ENCODE assay signal across 16 cellular contexts in the genomic region with DNA sequence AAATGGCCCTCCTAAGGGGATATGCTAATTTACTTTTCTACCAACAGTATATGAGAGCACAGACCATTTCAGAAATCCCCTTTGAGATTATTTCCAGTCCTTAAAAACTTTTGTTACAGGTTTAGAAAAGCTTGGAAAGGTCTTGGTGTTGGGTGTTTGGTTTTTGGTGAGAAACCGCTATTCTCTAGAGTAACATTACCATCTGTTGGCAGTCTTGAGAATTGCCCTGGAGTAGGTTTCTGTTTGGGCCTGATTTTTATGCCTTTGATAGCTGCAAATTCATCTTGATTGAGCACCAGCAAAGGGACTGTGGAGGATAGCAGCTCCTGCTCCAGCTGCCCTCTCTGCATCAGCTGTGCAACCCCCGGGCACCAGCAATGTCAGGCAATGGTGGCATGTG. TPM values are rescaled to one million over a fixed set of nuclear protein-coding genes. Genes with fewer than 3 reads are reported as not detected.
DNase-seq lines count a peak whose midpoint lies in the region; ATAC-seq, FAIRE-seq and TF ChIP-seq lines count a peak whose summit lies in the region.
"Had no signal": no experiment of that assay in that cellular context is flagged by ENCODE, and none has a peak within 500 bp of the region (broad histone marks: within the 10 kb centered on the region; RNA-seq: fewer than 3 reads in every experiment).

No MANE protein-coding gene starts in this region.

- H3K27me3 Mint-ChIP-seq in CD14-positive monocyte (ENCODE audit: low read depth in 3 of 3) = no peaks in the 10 kb centered on the region
- H3K27me3 Mint-ChIP-seq: natural killer cell treated with Interleukin-12 subunit alpha and Interleukin-12 subunit beta and Interleukin-15 and Interleukin-18, amount 100 ng/mL, for 72 hours had no signal

- H3K79me2 ChIP-seq in mesendoderm (ENCODE audit: control insufficient read depth, insufficient read depth, low read length) = no peaks in the 10 kb centered on the region

- no peak overlapping the region for H3K9ac ChIP-seq in mesendoderm (ENCODE audit: low read length)

- no peak overlapping the region for H3K56ac ChIP-seq in mesendoderm (ENCODE audit: low read length)

- H3K4me3 ChIP-seq in cardiac fibroblast (replicated peaks in 1 of 2; ENCODE audit: low read depth in 2 of 2, low read length in 2 of 2) (no peak overlapping the region), mesendoderm (ENCODE audit: low read length) (no peak overlapping the region)
- H3K4me3 ChIP-seq: coronary artery, skin epidermis, suprapubic skin had no signal

- H3K4ac ChIP-seq in mesendoderm (ENCODE audit: low read depth, low read length) = no peak overlapping the region

- DNase-seq in CD14-positive monocyte (ENCODE audit: low spot score) (no peak), LHCN-M2 (ENCODE audit: low read depth) (peak; percentile 20), cardiac fibroblast (ENCODE audit: low read depth in 2 of 2) (peak in 1 of 2 donors; percentile 18), mesendoderm (peak; percentile 27), D721Med (ENCODE audit: insufficient read length, low spot score) (no peak), mucosa of gallbladder (ENCODE audit: low spot score) (no peak), 8988T (no peak)
- DNase-seq: activated naive CD4-positive, alpha-beta T cell treated with Interleukin-2 at 50 U/mL for 16 hours; kidney; NCI-H446 treated with DMSO at 0.1 percent for 48 hours; T1000 had no signal

- H3K79me1 ChIP-seq in mesendoderm (ENCODE audit: low read length) = peaks cover 4% of the 10 kb centered on the region

- no peak overlapping the region for H3K23ac ChIP-seq in mesendoderm (ENCODE audit: low read length)

- no peak overlapping the region for H3K18ac ChIP-seq in mesendoderm (ENCODE audit: low read length)

- H3K4me1 ChIP-seq in mesendoderm (ENCODE audit: control insufficient read depth, low read depth, low read length) = peaks cover 15% of the 10 kb centered on the region

- no peak for ATAC-seq in HG02840 (IDR thresholded peaks at IDR 0.05; ENCODE audit: low FRiP score, unreplicated experiment)
- ATAC-seq: natural killer cell treated with Interleukin-12 subunit alpha and Interleukin-12 subunit beta and Interleukin-15 and Interleukin-18, amount 100 ng/mL, for 72 hours had no signal

- intact Hi-C loops in CD14-positive monocyte (cut with micrococcal nuclease) = no loop called here

- no peak overlapping the region for H2BK120ac ChIP-seq in mesendoderm (ENCODE audit: low read depth, low read length)

- no peaks in the 10 kb centered on the region for H3K36me3 ChIP-seq in mesendoderm (ENCODE audit: control insufficient read depth, insufficient read depth, low read length)

- H4K8ac ChIP-seq in mesendoderm (ENCODE audit: low read depth, low read length) = no peak overlapping the region

- H2AK5ac ChIP-seq in mesendoderm (ENCODE audit: low read length) = no peak overlapping the region

- H3K27ac ChIP-seq in mesendoderm (ENCODE audit: low read depth, low read length) = no peak overlapping the region
- H3K27ac ChIP-seq: coronary artery, skin epidermis, suprapubic skin had no signal

- no peak overlapping the region for H2BK15ac ChIP-seq in mesendoderm (replicated peaks; ENCODE audit: low read depth)

- peak overlapping the region in 1 of 7 donors; percentile 30 for H3K27ac Mint-ChIP-seq in CD14-positive monocyte
- H3K27ac Mint-ChIP-seq: natural killer cell treated with Interleukin-12 subunit alpha and Interleukin-12 subunit beta and Interleukin-15 and Interleukin-18, amount 100 ng/mL, for 72 hours had no signal

- H3K27me3 ChIP-seq in mesendoderm (ENCODE audit: insufficient read depth, low read length, poor library complexity) = no peaks in the 10 kb centered on the region
- H3K27me3 ChIP-seq: suprapubic skin had no signal

- FAIRE-seq in D721Med (lab: Jason Lieb, UNC) = no peak
- FAIRE-seq: kidney had no signal

- no peak overlapping the region for H3K4me3 Mint-ChIP-seq in CD14-positive monocyte
- H3K4me3 Mint-ChIP-seq: natural killer cell treated with Interleukin-12 subunit alpha and Interleukin-12 subunit beta and Interleukin-15 and Interleukin-18, amount 100 ng/mL, for 72 hours had no signal

- H3K9me3 Mint-ChIP-seq in CD14-positive monocyte = no peaks in the 10 kb centered on the region
- H3K9me3 Mint-ChIP-seq: natural killer cell treated with Interleukin-12 subunit alpha and Interleukin-12 subunit beta and Interleukin-15 and Interleukin-18, amount 100 ng/mL, for 72 hours had no signal

- TF ChIP-seq CTCF in CD14-positive monocyte (IDR thresholded peaks at IDR 0.05) (peak; percentile 20), cardiac fibroblast (IDR thresholded peaks at IDR 0.05; ENCODE audit: low read depth, low read length) (peak; percentile 14), D721Med (IDR thresholded peaks at IDR 0.05; ENCODE audit: insufficient read depth, missing control alignments) (no peak)

- no peak overlapping the region for H2BK5ac ChIP-seq in mesendoderm (ENCODE audit: low read length)

- H3K4me2 ChIP-seq in mesendoderm (ENCODE audit: low read length) = no peak overlapping the region

- peaks cover 49 to 58% of the 10 kb centered on the region in 2 donors for H3K36me3 Mint-ChIP-seq in CD14-positive monocyte

- no peak overlapping the region for H4K5ac ChIP-seq in mesendoderm (ENCODE audit: low read length)

- peaks cover 5% of the 10 kb centered on the region for H3K4me1 Mint-ChIP-seq in CD14-positive monocyte

- no CpG with 5 or more reads among the region's 2 CpGs for WGBS in mesendoderm (ENCODE audit: extremely low coverage, insufficient coverage, low lambda C conversion rate)

RNA-seq across cellular contexts. Expression of gene NUDT2, which starts 8.0 kb away (rescaled TPM):
- polyA plus RNA-seq in CD14-positive monocyte = 10 to 100 TPM; 24.4 to 56.9 TPM
- 21.5 and 30.6 TPM in 2 replicates for total RNA-seq in LHCN-M2 (2014; rRNA removed)
- 44.6 TPM for polyA plus RNA-seq in LHCN-M2 (2012)
- polyA plus RNA-seq in mesendoderm (2013, experiment 1 of 2) = 10.2 TPM
- 10.0 TPM for polyA plus RNA-seq in mesendoderm (2013, experiment 2 of 2)
- 25.5 TPM for total RNA-seq in mucosa of gallbladder

RNA-seq across cellular contexts. Expression of gene KIF24, which starts 8.3 kb away (rescaled TPM):
- polyA plus RNA-seq in CD14-positive monocyte = under 1 TPM in 1 of 2 donors, not detected in 1; 0.31 TPM
- total RNA-seq in LHCN-M2 (2014; rRNA removed) (5.1 and 5.6 TPM in 2 replicates), mucosa of gallbladder (1.9 TPM)
- 1.5 TPM for polyA plus RNA-seq in LHCN-M2 (2012)
- 1.9 TPM for polyA plus RNA-seq in mesendoderm (2013, experiment 1 of 2)
- 2.0 TPM for polyA plus RNA-seq in mesendoderm (2013, experiment 2 of 2)

RNA-seq across cellular contexts. Expression of gene MYORG, which starts 39.3 kb away (rescaled TPM):
- under 1 TPM in 1 of 2 donors, not detected in 1; 0.05 TPM for polyA plus RNA-seq in CD14-positive monocyte
- total RNA-seq in LHCN-M2 (2014; rRNA removed) (1.2 and 1.5 TPM in 2 replicates), mucosa of gallbladder (94.5 TPM)
- polyA plus RNA-seq in LHCN-M2 (2012) = 1.9 TPM
- 19.8 TPM for polyA plus RNA-seq in mesendoderm (2013, experiment 1 of 2)
- polyA plus RNA-seq in mesendoderm (2013, experiment 2 of 2) = 18.7 TPM

Comparison
In these comparisons a context has a peak if more than half of its experiments do, and no peak if none do; other contexts are left out.
1. DNase-seq: peak in LHCN-M2 (single experiment) and mesendoderm (single experiment); none in CD14-positive monocyte (single experiment), D721Med (single experiment), mucosa of gallbladder (single experiment) and 8988T (single experiment).
2. RNA of gene MYORG, which starts 39.3 kb away (total RNA-seq): 94.5 TPM in mucosa of gallbladder (single experiment); 1.2 to 1.5 TPM in LHCN-M2; every median in the first group is over 10 times any median in the second.